9 cellular contexts compared by ENCODE assay signal in genomic region chr13:75368167-75368566, GRCh38.
DNase-seq lines count a peak whose midpoint lies in the region; ATAC-seq, FAIRE-seq and TF ChIP-seq lines count a peak whose summit lies in the region.
"Had no signal": no experiment of that assay in that cellular context is flagged by ENCODE, and none has a peak within 500 bp of the region (broad histone marks: within the 10 kb centered on the region; RNA-seq: fewer than 3 reads in every experiment).

No MANE protein-coding gene starts in this region.

- H3K27me3 ChIP-seq in mesenchymal stem cell (ENCODE audit: control insufficient read depth in 1 of 2, insufficient read depth in 1 of 2, low read length in 2 of 2): no peaks in the 10 kb centered on the region
- no peaks in the 10 kb centered on the region for H3K27me3 ChIP-seq in vagina

- no peak overlapping the region for H3K4ac ChIP-seq in mesenchymal stem cell (ENCODE audit: low read depth in 1 of 2, low read length in 2 of 2)

- no peak overlapping the region for H2BK12ac ChIP-seq in mesenchymal stem cell (ENCODE audit: low read length in 2 of 2)

- H2BK5ac ChIP-seq in mesenchymal stem cell (ENCODE audit: low read depth, low read length, poor library complexity, severe bottlenecking): no peak overlapping the region

- H3K9ac ChIP-seq in mesenchymal stem cell (ENCODE audit: low read length): peak overlapping the region; percentile 39

- TF ChIP-seq CTCF in vagina (IDR thresholded peaks at IDR 0.05): no peak

- no peak overlapping the region for H3K14ac ChIP-seq in mesenchymal stem cell (ENCODE audit: low read length in 2 of 2)

- DNase-seq in AG08395 (ENCODE audit: low spot score): peak; percentile 56
- peak; percentile 87 for DNase-seq in dedifferentiated amniotic fluid mesenchymal stem cell (ENCODE audit: extremely low spot score)
- DNase-seq in mesenchymal stem cell: peak; percentile 46
- no peak for DNase-seq in vagina (ENCODE audit: extremely low spot score in 2 of 2)
- no peak for DNase-seq in HTR-8/SVneo (ENCODE audit: insufficient read length, low spot score)
- DNase-seq: activated gamma-delta T cell treated with Interleukin-2 at 50 U/mL for 16 hours had no signal

- no peaks in the 10 kb centered on the region for H3K9me3 ChIP-seq in mesenchymal stem cell (ENCODE audit: control insufficient read depth, low read length)
- no peaks in the 10 kb centered on the region for H3K9me3 ChIP-seq in vagina

- H3K23ac ChIP-seq in mesenchymal stem cell (ENCODE audit: low read length in 2 of 2): no peak overlapping the region

- H3K4me2 ChIP-seq in mesenchymal stem cell (ENCODE audit: low read length, poor library complexity, severe bottlenecking): no peak overlapping the region

- H2AK5ac ChIP-seq in mesenchymal stem cell (ENCODE audit: low read length, severe bottlenecking): no peak overlapping the region

- H3K27ac ChIP-seq in mesenchymal stem cell (ENCODE audit: low read length, poor library complexity, severe bottlenecking) (peak overlapping the region; percentile 65), vagina (no peak overlapping the region)

- FAIRE-seq in HTR-8/SVneo (lab: Jason Lieb, UNC): no peak

- H2AFZ ChIP-seq in mesenchymal stem cell (ENCODE audit: low read depth, low read length): no peak overlapping the region

- H4K8ac ChIP-seq in mesenchymal stem cell (ENCODE audit: low read length): no peak overlapping the region

- 7% methylated on average over 2 of the region's 3 CpGs for WGBS in mesenchymal stem cell

- H3K36me3 ChIP-seq in mesenchymal stem cell (ENCODE audit: control insufficient read depth in 1 of 2, insufficient read depth in 2 of 2, low read depth in 1 of 2, low read length in 2 of 2): no peaks in the 10 kb centered on the region
- H3K36me3 ChIP-seq in vagina: no peaks in the 10 kb centered on the region

- H3K18ac ChIP-seq in mesenchymal stem cell (ENCODE audit: low read depth in 1 of 2, low read length in 2 of 2): no peak overlapping the region

- no peak overlapping the region for H4K91ac ChIP-seq in mesenchymal stem cell (ENCODE audit: low read length)

- no peak overlapping the region for H2BK15ac ChIP-seq in mesenchymal stem cell (ENCODE audit: low read depth, poor library complexity, severe bottlenecking)

- H3K4me3 ChIP-seq in mesenchymal stem cell (ENCODE audit: insufficient read depth in 1 of 2, low read depth in 1 of 2, low read length in 2 of 2) (no peak overlapping the region), vagina (no peak overlapping the region)

- H3K79me1 ChIP-seq in mesenchymal stem cell (replicated peaks; ENCODE audit: low read length, poor library complexity, severe bottlenecking): peaks cover 6% of the 10 kb centered on the region

- no peak for TF ChIP-seq POLR2A in vagina (IDR thresholded peaks at IDR 0.05)

- H3K4me1 ChIP-seq in mesenchymal stem cell (ENCODE audit: control insufficient read depth, insufficient read depth, low read depth, low read length): peaks cover 3% of the 10 kb centered on the region
- H3K4me1 ChIP-seq in vagina: peaks cover 10% of the 10 kb centered on the region

- H2BK120ac ChIP-seq in mesenchymal stem cell (ENCODE audit: low read depth, low read length): no peak overlapping the region

- ATAC-seq in HG03469 (IDR thresholded peaks at IDR 0.05; ENCODE audit: unreplicated experiment) (peak; percentile 25), GM19467 (IDR thresholded peaks at IDR 0.05; ENCODE audit: unreplicated experiment) (no peak), GM18867 (IDR thresholded peaks at IDR 0.05; ENCODE audit: unreplicated experiment) (no peak)

- intact Hi-C loops in vagina (cut with DNase I): no loop called here

Comparison
In these comparisons a context has a peak if more than half of its experiments do, and no peak if none do; other contexts are left out.
1. DNase-seq: peak in AG08395 (single experiment), dedifferentiated amniotic fluid mesenchymal stem cell (single experiment) and mesenchymal stem cell (single experiment); none in vagina (0 of 2) and HTR-8/SVneo (single experiment).